Comparison of ENCODE assay signal across 8 cellular contexts in the genomic region with DNA sequence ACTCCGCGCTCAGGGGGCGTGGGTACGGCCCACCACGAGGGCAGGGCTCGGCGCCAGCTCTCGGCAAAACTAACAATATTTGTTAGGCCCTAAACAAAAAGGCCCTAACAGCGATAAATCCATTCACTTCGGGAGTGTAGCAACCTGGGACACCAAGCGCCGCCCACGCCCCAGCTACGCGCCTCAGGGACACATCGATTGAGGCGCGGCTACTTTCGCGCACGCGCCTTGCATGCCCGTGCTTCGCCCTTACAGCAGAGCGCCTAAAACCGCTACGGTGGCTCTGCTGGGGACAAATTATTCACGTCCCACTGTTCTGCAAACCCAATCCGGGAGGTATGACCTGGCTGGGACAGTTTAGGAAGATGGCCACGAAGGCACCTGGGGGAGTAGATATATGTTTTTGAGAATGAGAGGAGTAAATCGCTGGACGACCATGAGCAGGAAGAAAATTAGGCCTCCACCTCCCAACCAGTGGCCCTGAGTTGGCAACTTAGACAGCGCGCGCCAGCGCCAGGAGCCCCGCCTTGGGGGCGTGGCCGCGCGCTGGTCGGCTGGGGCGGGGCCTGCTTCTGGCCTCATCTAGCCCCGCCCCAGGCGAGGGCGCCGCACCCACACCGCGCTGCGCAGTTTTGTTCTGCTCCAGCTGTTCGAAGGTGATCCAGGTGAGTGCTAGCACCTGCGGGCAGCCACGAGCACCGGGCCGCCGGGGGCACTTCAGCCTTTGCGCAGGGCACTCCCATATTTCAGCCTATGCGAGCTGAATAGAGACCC. TPM values are rescaled to one million over a fixed set of nuclear protein-coding genes. Genes with fewer than 3 reads are reported as not detected.
DNase-seq lines count a peak whose midpoint lies in the region; ATAC-seq and TF ChIP-seq lines count a peak whose summit lies in the region.

A gene (plus strand): TSS at position 606 of the 774 bp plus-strand sequence. CDS start 18,614 bp downstream, outside the sequence.

- peak within 1 kb of the TSS; percentile 87 to 95 (median 90) for H3K27ac ChIP-seq in spleen

- 0% methylated on average over 50 to 58 of the region's 58 CpGs for WGBS in spleen, 5 donors

- TF ChIP-seq CTCF in spleen (IDR thresholded peaks at IDR 0.05 in 8 of 11, conservative IDR thresholded peaks at IDR 0.05 in 3 of 11), result peak in 1 of 11 experiments; percentile 22

- peaks cover 20 to 55% (median 43%) of the 10 kb centered on the region in 6 donors for H3K4me1 ChIP-seq in spleen

- no peaks in the 10 kb centered on the region for H3K27me3 ChIP-seq in spleen (replicated peaks in 1 of 7)

- peak in 2 of 3 donors; percentile 3 to 71 for TF ChIP-seq POLR2A in spleen (IDR thresholded peaks at IDR 0.05)

- intact Hi-C loops in spleen (cut with DNase I; ENCODE audit: low total_unique reads), result loop anchor here (5.0 kb wide), 1 partner anchor 66 kb away; a partner anchor contains a TSS

- peaks cover 0 to 1% (median 0%) of the 10 kb centered on the region in 6 donors for H3K36me3 ChIP-seq in spleen

- ATAC-seq in GM19043 (IDR thresholded peaks at IDR 0.05; ENCODE audit: low read depth, unreplicated experiment) (peak; percentile 73), HG03354 (IDR thresholded peaks at IDR 0.05; ENCODE audit: poor library complexity, severe bottlenecking, unreplicated experiment) (peak; percentile 87)

- peak; percentile 97 for DNase-seq in AG20443 (ENCODE audit: low spot score)
- DNase-seq in NCI-H446 (lab: John Stamatoyannopoulos, UW), result peak; percentile 97 to 98
- peak; percentile 84 for DNase-seq in activated CD4-positive, CD25-positive, alpha-beta regulatory T cell treated with anti-CD3 and anti-CD28 coated beads, Interleukin-2, amount 50 U/mL, for 16 hours (ENCODE audit: low read depth, low spot score)
- peak; percentile 92 for DNase-seq in central memory CD4-positive, alpha-beta T cell
- peak; percentile 99 for DNase-seq in inferior parietal cortex (ENCODE audit: extremely low spot score)
- DNase-seq in spleen, result peak; percentile 99

- no peaks in the 10 kb centered on the region for H3K9me3 ChIP-seq in spleen

- peak within 1 kb of the TSS; percentile 58 to 94 (median 74) for H3K4me3 ChIP-seq in spleen

RNA-seq across cellular contexts. Expression of the gene that starts here (rescaled TPM):
- 100 to 1,000 TPM in 1 of 7 donors, 10 to 100 TPM in 6; 47.8 to 109 (median 87.5) TPM for total RNA-seq in spleen
- polyA plus RNA-seq in spleen, result 10 to 100 TPM; 64.5 to 78.6 (median 74.6) TPM

Comparison
In these comparisons a context has a peak if more than half of its experiments do, and no peak if none do; other contexts are left out.
1. Peak in every context shown above with its lines: DNase-seq, ATAC-seq, H3K4me3 ChIP-seq and H3K27ac ChIP-seq.